ENCODE assay signal across 16 cellular contexts in the genomic region with DNA sequence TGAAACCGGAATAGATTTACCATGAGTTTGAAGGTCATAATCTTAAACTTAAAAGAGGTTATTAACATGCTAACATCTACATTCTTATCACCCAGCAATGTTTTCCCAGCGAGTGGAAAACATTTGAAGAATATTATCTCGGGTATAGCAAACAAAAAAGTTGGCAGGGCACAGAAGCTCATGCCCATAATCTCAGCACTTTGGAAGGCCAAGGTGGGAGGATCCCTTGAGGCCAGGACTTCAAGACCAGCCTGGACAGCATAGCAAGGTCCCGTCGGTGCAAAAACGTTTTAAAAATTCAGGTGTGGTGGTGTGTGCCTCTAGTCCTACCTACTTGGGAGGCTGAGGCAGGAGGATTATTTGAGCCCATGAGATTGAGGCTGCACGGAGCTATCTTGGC.
DNase-seq lines count a peak whose midpoint lies in the region; ATAC-seq and TF ChIP-seq lines count a peak whose summit lies in the region.
"Had no signal": no experiment of that assay in that cellular context is flagged by ENCODE, and none has a peak within 500 bp of the region (broad histone marks: within the 10 kb centered on the region; RNA-seq: fewer than 3 reads in every experiment).

No MANE protein-coding gene starts in this region.

- H3K4me3 ChIP-seq in colonic mucosa (no peak overlapping the region), neuronal stem cell (ENCODE audit: low read length in 2 of 2) (no peak overlapping the region), psoas muscle (no peak overlapping the region)
- H3K4me3 ChIP-seq: GM12878, GM23248 had no signal

- ATAC-seq in WTC11 (no peak), HG03135 (IDR thresholded peaks at IDR 0.05; ENCODE audit: unreplicated experiment) (no peak), psoas muscle (no peak)
- ATAC-seq: GM12878 had no signal

- POLR2A ChIA-PET in WTC11 (lab: Charles Lee): no interaction called here
- POLR2A ChIA-PET in HEK293T (lab: Yijun Ruan, JAX): no interaction called here

- H2BK15ac ChIP-seq in neuronal stem cell (ENCODE audit: low read length): no peak overlapping the region

- H3K27ac Mint-ChIP-seq in WTC11: no peak overlapping the region
- H3K27ac Mint-ChIP-seq: CD4-positive, alpha-beta memory T cell had no signal

- H3K14ac ChIP-seq in neuronal stem cell (ENCODE audit: low read length): no peak overlapping the region

- no peak for DNase-seq in WTC11 (ENCODE audit: low spot score)
- DNase-seq in colonic mucosa: peak; percentile 17
- no peak for DNase-seq in neuronal stem cell (ENCODE audit: low spot score)
- DNase-seq in HEK293T (ENCODE audit: extremely low spot score): no peak
- no peak for DNase-seq in psoas muscle
- DNase-seq: C1 segment of cervical spinal cord; CD4-positive, alpha-beta memory T cell; COR-L47; DMS153; EL; GDM1; GM23248; H7; HCEC 1CT had no signal

- no peak overlapping the region for H4K8ac ChIP-seq in neuronal stem cell (ENCODE audit: low read depth, low read length)

- H3K27me3 Mint-ChIP-seq in WTC11 (ENCODE audit: low read depth): peaks cover 60% of the 10 kb centered on the region
- H3K27me3 Mint-ChIP-seq: CD4-positive, alpha-beta memory T cell had no signal

- H3K27me3 ChIP-seq in colonic mucosa (no peaks in the 10 kb centered on the region), neuronal stem cell (ENCODE audit: control insufficient read depth in 3 of 3, insufficient read depth in 3 of 3, low read depth in 1 of 3, low read length in 3 of 3) (no peaks in the 10 kb centered on the region), psoas muscle (ENCODE audit: insufficient read depth in 3 of 3, low read length in 2 of 3) (no peaks in the 10 kb centered on the region)

- no peak overlapping the region for H3K4me2 ChIP-seq in neuronal stem cell (ENCODE audit: insufficient read depth, low read length, poor library complexity, severe bottlenecking)

- H3K18ac ChIP-seq in neuronal stem cell (ENCODE audit: low read length): no peak overlapping the region

- H3K79me1 ChIP-seq in neuronal stem cell (ENCODE audit: low read depth, low read length): no peaks in the 10 kb centered on the region

- H2AK5ac ChIP-seq in neuronal stem cell (ENCODE audit: low read depth, low read length): peak overlapping the region; percentile 32

- H3K36me3 Mint-ChIP-seq in WTC11: no peaks in the 10 kb centered on the region
- H3K36me3 Mint-ChIP-seq: CD4-positive, alpha-beta memory T cell had no signal

- no peak overlapping the region for H3K4ac ChIP-seq in neuronal stem cell (ENCODE audit: low read length)

- TF ChIP-seq CTCF in WTC11 (IDR thresholded peaks at IDR 0.05) (no peak), colonic mucosa (IDR thresholded peaks at IDR 0.05) (no peak), psoas muscle (IDR thresholded peaks at IDR 0.05) (no peak)

- H3K9me3 Mint-ChIP-seq in WTC11: peaks cover 4% of the 10 kb centered on the region; the same call in 1 of the 2 replicates

- no peak overlapping the region for H4K91ac ChIP-seq in neuronal stem cell (ENCODE audit: low read depth, low read length, poor library complexity)

- CTCF ChIA-PET in WTC11 (lab: Charles Lee): no interaction called here
- CTCF ChIA-PET in HEK293T (lab: Yijun Ruan, JAX): no interaction called here

- H3K27ac ChIP-seq in colonic mucosa (no peak overlapping the region), neuronal stem cell (replicated peaks; ENCODE audit: low read length) (no peak overlapping the region), psoas muscle (no peak overlapping the region)
- H3K27ac ChIP-seq: GM23248 had no signal

- H3K9ac ChIP-seq in colonic mucosa (ENCODE audit: low read depth in 2 of 2, low read length in 2 of 2) (no peak overlapping the region), neuronal stem cell (ENCODE audit: low read depth, low read length, poor library complexity) (no peak overlapping the region)
- H3K9ac ChIP-seq: GM23248 had no signal

- H3K4me3 Mint-ChIP-seq in WTC11: no peak overlapping the region
- H3K4me3 Mint-ChIP-seq: CD4-positive, alpha-beta memory T cell had no signal

- no CpG with 5 or more reads among the region's 7 CpGs for WGBS in neuronal stem cell (ENCODE audit: extremely low coverage in 2 of 2, insufficient read length in 2 of 2, insufficient replicate concordance in 1 of 2), 2 donors
- WGBS in psoas muscle, 3 donors: 69 to 73% (median 70%) methylated on average over 7 of the region's 7 CpGs

- no peak overlapping the region for H3K23ac ChIP-seq in neuronal stem cell (ENCODE audit: low read depth, low read length, poor library complexity)

- no peaks in the 10 kb centered on the region for H3K9me3 ChIP-seq in colonic mucosa
- H3K9me3 ChIP-seq in neuronal stem cell (replicated peaks in 1 of 2; ENCODE audit: control insufficient read depth in 2 of 2, insufficient read depth in 1 of 2, low read depth in 1 of 2, low read length in 2 of 2): peaks cover 0 to 3% of the 10 kb centered on the region in 2 donors
- no peaks in the 10 kb centered on the region for H3K9me3 ChIP-seq in psoas muscle

- no peak overlapping the region for H2BK5ac ChIP-seq in neuronal stem cell (ENCODE audit: low read length)

- H3K4me1 ChIP-seq in colonic mucosa: no peaks in the 10 kb centered on the region
- H3K4me1 ChIP-seq in neuronal stem cell (ENCODE audit: control insufficient read depth in 2 of 2, insufficient read depth in 1 of 2, low read depth in 1 of 2, low read length in 2 of 2): no peaks in the 10 kb centered on the region
- no peaks in the 10 kb centered on the region for H3K4me1 ChIP-seq in psoas muscle

- H2AFZ ChIP-seq in neuronal stem cell (ENCODE audit: low read length): no peak overlapping the region
- H2AFZ ChIP-seq: GM23248 had no signal

- no peak overlapping the region for H2BK120ac ChIP-seq in neuronal stem cell (ENCODE audit: low read depth, low read length)

- no peak overlapping the region for H2BK12ac ChIP-seq in neuronal stem cell (ENCODE audit: low read length)

- H3K4me1 Mint-ChIP-seq in WTC11: no peaks in the 10 kb centered on the region
- H3K4me1 Mint-ChIP-seq: CD4-positive, alpha-beta memory T cell had no signal

- H3K36me3 ChIP-seq in colonic mucosa (no peaks in the 10 kb centered on the region), neuronal stem cell (replicated peaks in 1 of 2; ENCODE audit: control insufficient read depth in 2 of 2, insufficient read depth in 2 of 2, low read length in 2 of 2) (no peaks in the 10 kb centered on the region), psoas muscle (ENCODE audit: insufficient read depth in 1 of 2, low read depth in 1 of 2) (no peaks in the 10 kb centered on the region)

- intact Hi-C loops in colonic mucosa (cut with DNase I): no loop called here
- intact Hi-C loops in psoas muscle (cut with DNase I): no loop called here

TF ChIP-seq in WTC11, 78 proteins besides CTCF, POLR2A, EP300 and RAD21:
- TF ChIP-seq RORB (CRISPR knock-in tag; IDR thresholded peaks at IDR 0.05): no peak
- TF ChIP-seq, protein P1, sequence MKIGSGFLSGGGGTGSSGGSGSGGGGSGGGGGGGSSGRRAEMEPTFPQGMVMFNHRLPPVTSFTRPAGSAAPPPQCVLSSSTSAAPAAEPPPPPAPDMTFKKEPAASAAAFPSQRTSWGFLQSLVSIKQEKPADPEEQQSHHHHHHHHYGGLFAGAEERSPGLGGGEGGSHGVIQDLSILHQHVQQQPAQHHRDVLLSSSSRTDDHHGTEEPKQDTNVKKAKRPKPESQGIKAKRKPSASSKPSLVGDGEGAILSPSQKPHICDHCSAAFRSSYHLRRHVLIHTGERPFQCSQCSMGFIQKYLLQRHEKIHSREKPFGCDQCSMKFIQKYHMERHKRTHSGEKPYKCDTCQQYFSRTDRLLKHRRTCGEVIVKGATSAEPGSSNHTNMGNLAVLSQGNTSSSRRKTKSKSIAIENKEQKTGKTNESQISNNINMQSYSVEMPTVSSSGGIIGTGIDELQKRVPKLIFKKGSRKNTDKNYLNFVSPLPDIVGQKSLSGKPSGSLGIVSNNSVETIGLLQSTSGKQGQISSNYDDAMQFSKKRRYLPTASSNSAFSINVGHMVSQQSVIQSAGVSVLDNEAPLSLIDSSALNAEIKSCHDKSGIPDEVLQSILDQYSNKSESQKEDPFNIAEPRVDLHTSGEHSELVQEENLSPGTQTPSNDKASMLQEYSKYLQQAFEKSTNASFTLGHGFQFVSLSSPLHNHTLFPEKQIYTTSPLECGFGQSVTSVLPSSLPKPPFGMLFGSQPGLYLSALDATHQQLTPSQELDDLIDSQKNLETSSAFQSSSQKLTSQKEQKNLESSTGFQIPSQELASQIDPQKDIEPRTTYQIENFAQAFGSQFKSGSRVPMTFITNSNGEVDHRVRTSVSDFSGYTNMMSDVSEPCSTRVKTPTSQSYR (CRISPR knock-in tag; IDR thresholded peaks at IDR 0.05): no peak
- 0 out of 2 replicates have a peak, but pooled peaks have one; percentile 4 for TF ChIP-seq ZNF121 (CRISPR knock-in tag; IDR thresholded peaks at IDR 0.05)

TF ChIP-seq in HEK293T, 16 proteins besides CTCF, POLR2A, EP300 and RAD21:
- TF ChIP-seq ZNF384 (IDR thresholded peaks at IDR 0.05): no peak
- no peak for TF ChIP-seq NFRKB (IDR thresholded peaks at IDR 0.05)
- no peak for TF ChIP-seq FOXA1 (IDR thresholded peaks at IDR 0.05)
